1 cellular context compared by ENCODE assay signal in genomic region chr3:168096210-168096795, GRCh38.
A peak's percentile ranks its signal among the peaks of the same experiment; 100 is the strongest.
TF ChIP-seq lines count a peak whose summit lies in the region.

No MANE protein-coding gene starts in this region.

TF ChIP-seq in K562, 482 proteins besides CTCF, POLR2A, EP300 and RAD21 (continued from another document):
- TF ChIP-seq CGGBP1 (CRISPR knock-in tag; IDR thresholded peaks at IDR 0.05) (no peak), ZNF184 (CRISPR knock-in tag; IDR thresholded peaks at IDR 0.05) (no peak), KAT8 (IDR thresholded peaks at IDR 0.05; ENCODE audit: low read depth) (no peak), PML (IDR thresholded peaks at IDR 0.05; ENCODE audit: low read length) (no peak; the same call in 1 of the 2 replicates), TFE3 (CRISPR knock-in tag; IDR thresholded peaks at IDR 0.05) (no peak), NRF1 (conservative IDR thresholded peaks at IDR 0.05 in 1 of 2, IDR thresholded peaks at IDR 0.05 in 1 of 2) (no peak), RUNX1 (IDR thresholded peaks at IDR 0.05; ENCODE audit: low read depth) (no peak), CHD1 (IDR thresholded peaks at IDR 0.05; ENCODE audit: low read length) (no peak), CBFA2T3 (IDR thresholded peaks at IDR 0.05) (0 out of 2 replicates have a peak, but pooled peaks have one; percentile 3), BRD4 (IDR thresholded peaks at IDR 0.05) (no peak), ZNF316 (IDR thresholded peaks at IDR 0.05) (peak; percentile 17; the same call in 1 of the 2 replicates), KDM2B (CRISPR knock-in tag; IDR thresholded peaks at IDR 0.05) (no peak), SNIP1 (IDR thresholded peaks at IDR 0.05; ENCODE audit: low read depth) (no peak), LCOR (CRISPR knock-in tag; IDR thresholded peaks at IDR 0.05) (no peak), ATF2 (CRISPR knock-in tag; IDR thresholded peaks at IDR 0.05) (no peak)
